In the genomic region with DNA sequence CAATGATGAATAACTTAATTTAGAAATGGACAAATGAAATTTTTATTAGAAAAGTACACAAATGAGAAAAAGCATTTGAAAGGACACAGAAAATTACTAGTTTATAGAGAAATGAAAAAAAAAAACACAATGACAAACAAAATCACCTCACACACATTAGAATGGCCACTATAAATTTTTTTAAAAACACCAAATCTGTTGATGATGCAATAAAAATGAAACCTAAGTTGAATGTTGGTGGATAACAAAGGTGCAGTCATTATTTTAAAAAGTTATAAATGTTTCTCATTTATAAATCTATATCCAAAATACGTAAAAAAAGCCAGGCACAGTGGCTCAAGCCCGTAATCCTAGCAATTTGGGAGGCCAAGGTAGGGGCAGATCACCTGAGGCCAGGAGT, we compare ENCODE assay signal across 9 cellular contexts. TPM values are rescaled to one million over a fixed set of nuclear protein-coding genes. Genes with fewer than 3 reads are reported as not detected.
"Had no signal": no experiment of that assay in that cellular context is flagged by ENCODE, and none has a peak within 500 bp of the region (broad histone marks: within the 10 kb centered on the region; RNA-seq: fewer than 3 reads in every experiment).

No MANE protein-coding gene starts in this region.

- H2AFZ ChIP-seq: GM23338 had no signal

- H3K4me3 ChIP-seq: GM23338 had no signal

- H3K4me3 Mint-ChIP-seq: GM23338, H9 had no signal

- H3K27ac ChIP-seq: KMS-11 had no signal

- H3K9ac ChIP-seq: KMS-11 had no signal

- H3K27ac Mint-ChIP-seq: GM23338, H9 had no signal

- FAIRE-seq: H1, H54, HTR-8/SVneo had no signal

- ATAC-seq: GM23338 had no signal

- DNase-seq: H9, HCEC 1CT, KBM-7 had no signal

- H3K4me1 Mint-ChIP-seq: GM23338, H9 had no signal

- H3K4me2 ChIP-seq: GM23338, KMS-11 had no signal

RNA-seq across cellular contexts. Expression of a gene that starts 20.8 kb away (rescaled TPM):
- total RNA-seq: HT-29 had no signal
